Comparison of ENCODE assay signal across 23 cellular contexts in genomic region chr3:73781536-73781935, GRCh38.
DNase-seq lines count a peak whose midpoint lies in the region; TF ChIP-seq lines count a peak whose summit lies in the region.
"Had no signal": no experiment of that assay in that cellular context is flagged by ENCODE, and none has a peak within 500 bp of the region (broad histone marks: within the 10 kb centered on the region; RNA-seq: fewer than 3 reads in every experiment).

No MANE protein-coding gene starts in this region.

- peaks cover 42% of the 10 kb centered on the region for H3K4me1 Mint-ChIP-seq in chondrocyte (ENCODE audit: low read depth)
- H3K4me1 Mint-ChIP-seq: memory B cell had no signal

- H3K27ac Mint-ChIP-seq in chondrocyte (ENCODE audit: unreplicated experiment): peak overlapping the region; percentile 5
- H3K27ac Mint-ChIP-seq: activated T-cell treated with anti-CD3 and anti-CD28 coated beads, Interleukin-2, amount 50 U/mL, for 24 hours; CD4-positive, alpha-beta T cell; HFFc6; memory B cell; stimulated activated naive CD8-positive, alpha-beta T cell treated with anti-CD3 and anti-CD28 coated beads, Interleukin-15, Interleukin-2, amounts not matched to agents 100 ng/mL and 50 ng/mL, for 24 hours; type B pancreatic cell had no signal

- TF ChIP-seq CTCF in chondrocyte (IDR thresholded peaks at IDR 0.05) (no peak), tibial artery (IDR thresholded peaks at IDR 0.05) (no peak)

- peaks cover 0 to 21% (median 8%) of the 10 kb centered on the region in 4 donors for H3K4me1 ChIP-seq in tibial artery
- H3K4me1 ChIP-seq in neuronal stem cell (ENCODE audit: control insufficient read depth in 2 of 2, insufficient read depth in 1 of 2, low read depth in 1 of 2, low read length in 2 of 2): no peaks in the 10 kb centered on the region

- H2BK15ac ChIP-seq in neuronal stem cell (ENCODE audit: low read length): no peak overlapping the region

- H3K9me3 ChIP-seq in SK-N-MC (ENCODE audit: low read depth, low read length) (no peaks in the 10 kb centered on the region), tibial artery (no peaks in the 10 kb centered on the region), neuronal stem cell (replicated peaks in 1 of 2; ENCODE audit: control insufficient read depth in 2 of 2, insufficient read depth in 1 of 2, low read depth in 1 of 2, low read length in 2 of 2) (no peaks in the 10 kb centered on the region)
- H3K9me3 ChIP-seq: SJCRH30 had no signal

- H3K79me1 ChIP-seq in neuronal stem cell (ENCODE audit: low read depth, low read length): no peaks in the 10 kb centered on the region

- no peaks in the 10 kb centered on the region for H3K36me3 ChIP-seq in SK-N-MC (ENCODE audit: insufficient read depth, low read length)
- H3K36me3 ChIP-seq in tibial artery: no peaks in the 10 kb centered on the region
- no peaks in the 10 kb centered on the region for H3K36me3 ChIP-seq in neuronal stem cell (replicated peaks in 1 of 2; ENCODE audit: control insufficient read depth in 2 of 2, insufficient read depth in 2 of 2, low read length in 2 of 2)
- H3K36me3 ChIP-seq: cardiac muscle cell, SJCRH30 had no signal

- intact Hi-C loops in tibial artery (cut with DNase I; ENCODE audit: low total_unique reads): no loop called here

- no peak for DNase-seq in SK-N-MC (ENCODE audit: low read depth, low spot score)
- DNase-seq in chondrocyte (ENCODE audit: low spot score): no peak
- peak in 40 of 56 donors; percentile 2 to 70 (median 26) for DNase-seq in nucleus accumbens (lab: John Stamatoyannopoulos, UW)
- DNase-seq in tibial artery: no peak
- no peak for DNase-seq in NCI-H748 treated with DMSO at 0.1 percent for 48 hours (lab: John Stamatoyannopoulos, UW)
- DNase-seq in neuronal stem cell (ENCODE audit: low spot score): no peak
- DNase-seq in CD1c-positive myeloid dendritic cell (ENCODE audit: extremely low spot score): no peak
- DNase-seq: activated CD4-positive, alpha-beta T cell treated with anti-CD3 and anti-CD28 coated beads for 4 hours; activated CD8-positive, alpha-beta memory T cell treated with anti-CD3 and anti-CD28 coated beads for 24 hours; activated T-cell treated with anti-CD3 and anti-CD28 coated beads, Interleukin-2, amount 50 U/mL, for 24 hours; CD4-positive, alpha-beta T cell; DMS153; HFFc6; left cardiac atrium; NCI-H146; NCI-H510A treated with DMSO at 0.1 percent for 48 hours; right cardiac atrium; SJCRH30 had no signal

- no peak overlapping the region for H3K14ac ChIP-seq in neuronal stem cell (ENCODE audit: low read length)

- no peak overlapping the region for H2BK5ac ChIP-seq in neuronal stem cell (ENCODE audit: low read length)

- no peak overlapping the region for H3K4ac ChIP-seq in neuronal stem cell (ENCODE audit: low read length)

- no peak overlapping the region for H2BK120ac ChIP-seq in neuronal stem cell (ENCODE audit: low read depth, low read length)

- no peak overlapping the region for H3K23ac ChIP-seq in neuronal stem cell (ENCODE audit: low read depth, low read length, poor library complexity)

- H3K27me3 ChIP-seq in tibial artery: no peaks in the 10 kb centered on the region
- H3K27me3 ChIP-seq in neuronal stem cell (ENCODE audit: control insufficient read depth in 3 of 3, insufficient read depth in 3 of 3, low read depth in 1 of 3, low read length in 3 of 3): no peaks in the 10 kb centered on the region
- H3K27me3 ChIP-seq: cardiac muscle cell, SJCRH30 had no signal

- no peaks in the 10 kb centered on the region for H3K9me3 Mint-ChIP-seq in chondrocyte (ENCODE audit: low read depth)
- H3K9me3 Mint-ChIP-seq: HFFc6, type B pancreatic cell had no signal

- no peak overlapping the region for H3K9ac ChIP-seq in SK-N-MC (ENCODE audit: insufficient read length)
- H3K9ac ChIP-seq in neuronal stem cell (ENCODE audit: low read depth, low read length, poor library complexity): no peak overlapping the region

- no peak overlapping the region for H2AK5ac ChIP-seq in neuronal stem cell (ENCODE audit: low read depth, low read length)

- H3K4me3 ChIP-seq in SK-N-MC (no peak overlapping the region), tibial artery (no peak overlapping the region), neuronal stem cell (ENCODE audit: low read length in 2 of 2) (no peak overlapping the region)
- H3K4me3 ChIP-seq: cardiac muscle cell, K562, SJCRH30 had no signal

- no peaks in the 10 kb centered on the region for H3K27me3 Mint-ChIP-seq in chondrocyte (ENCODE audit: low read depth)
- H3K27me3 Mint-ChIP-seq: activated T-cell treated with anti-CD3 and anti-CD28 coated beads, Interleukin-2, amount 50 U/mL, for 24 hours; CD4-positive, alpha-beta T cell; stimulated activated naive CD8-positive, alpha-beta T cell treated with anti-CD3 and anti-CD28 coated beads, Interleukin-15, Interleukin-2, amounts not matched to agents 100 ng/mL and 50 ng/mL, for 24 hours; type B pancreatic cell had no signal

- no peak overlapping the region for H4K91ac ChIP-seq in neuronal stem cell (ENCODE audit: low read depth, low read length, poor library complexity)

- H3K4me3 Mint-ChIP-seq in chondrocyte (ENCODE audit: unreplicated experiment): no peak overlapping the region
- H3K4me3 Mint-ChIP-seq: activated T-cell treated with anti-CD3 and anti-CD28 coated beads, Interleukin-2, amount 50 U/mL, for 24 hours; CD4-positive, alpha-beta T cell; HFFc6; memory B cell; stimulated activated naive CD8-positive, alpha-beta T cell treated with anti-CD3 and anti-CD28 coated beads, Interleukin-15, Interleukin-2, amounts not matched to agents 100 ng/mL and 50 ng/mL, for 24 hours; type B pancreatic cell had no signal

- no peak overlapping the region for H2BK12ac ChIP-seq in neuronal stem cell (ENCODE audit: low read length)

- no peaks in the 10 kb centered on the region for H3K36me3 Mint-ChIP-seq in chondrocyte (ENCODE audit: low read depth)
- H3K36me3 Mint-ChIP-seq: memory B cell, type B pancreatic cell had no signal

- peak overlapping the region; percentile 86 for H3K27ac ChIP-seq in SK-N-MC
- peak overlapping the region; percentile 30 to 50 for H3K27ac ChIP-seq in tibial artery
- H3K27ac ChIP-seq in neuronal stem cell (replicated peaks; ENCODE audit: low read length): no peak overlapping the region
- H3K27ac ChIP-seq: cardiac muscle cell, SJCRH30 had no signal

- no peak overlapping the region for H2AFZ ChIP-seq in neuronal stem cell (ENCODE audit: low read length)

- H3K18ac ChIP-seq in neuronal stem cell (ENCODE audit: low read length): no peak overlapping the region

- H3K4me2 ChIP-seq in neuronal stem cell (ENCODE audit: insufficient read depth, low read length, poor library complexity, severe bottlenecking): no peak overlapping the region

- no CpG with 5 or more reads among the region's 7 CpGs for WGBS in neuronal stem cell (ENCODE audit: extremely low coverage in 2 of 2, insufficient read length in 2 of 2, insufficient replicate concordance in 1 of 2), 2 donors

- no peak overlapping the region for H4K8ac ChIP-seq in neuronal stem cell (ENCODE audit: low read depth, low read length)

Comparison
In these comparisons a context has a peak if more than half of its experiments do, and no peak if none do; other contexts are left out.
1. DNase-seq: peak in nucleus accumbens (40 of 56); none in SK-N-MC (single experiment), chondrocyte (single experiment), tibial artery (0 of 2), NCI-H748 treated with DMSO at 0.1 percent for 48 hours (single experiment), neuronal stem cell (single experiment) and CD1c-positive myeloid dendritic cell (single experiment).